ENCODE assay signal across 8 cellular contexts in genomic region chr1:169604781-169605560, GRCh38.
A peak's percentile ranks its signal among the peaks of the same experiment; 100 is the strongest.
DNase-seq lines count a peak whose midpoint lies in the region; ATAC-seq and TF ChIP-seq lines count a peak whose summit lies in the region.

No MANE protein-coding gene starts in this region.

- no peaks in the 10 kb centered on the region for H3K9me3 ChIP-seq in OCI-LY3 (ENCODE audit: insufficient read depth, low read length)

- H4K20me1 ChIP-seq in OCI-LY3 (ENCODE audit: insufficient read depth, low read length), result no peaks in the 10 kb centered on the region

- peak overlapping the region; percentile 1; the same call in 1 of the 2 replicates for H2AFZ ChIP-seq in OCI-LY3 (ENCODE audit: low read depth, low read length)

- no peak overlapping the region; the same call in 1 of the 2 replicates for H3K27ac ChIP-seq in OCI-LY3 (ENCODE audit: low read length)

- H3K27me3 Mint-ChIP-seq in nephron progenitor cell (ENCODE audit: low read depth, poor library complexity), result peaks cover 12% of the 10 kb centered on the region

- H3K4me1 Mint-ChIP-seq in nephron progenitor cell, result no peaks in the 10 kb centered on the region

- peak; percentile 38 for DNase-seq in activated effector memory CD4-positive, alpha-beta T cell treated with Interleukin-2 at 50 U/mL for 16 hours
- DNase-seq in stimulated activated CD4-positive, alpha-beta T cell treated with anti-CD3 and anti-CD28 coated beads, Interleukin-4, amount 100 ng/mL, for 24 hours, result peak; percentile 23
- no peak for DNase-seq in nephron progenitor cell
- DNase-seq in NCI-H748 treated with DMSO at 0.1 percent for 48 hours (lab: John Stamatoyannopoulos, UW), result no peak
- DNase-seq in OCI-M2 (lab: John Stamatoyannopoulos, UW; ENCODE audit: unreplicated experiment), result no peak

- H3K27me3 ChIP-seq in OCI-LY3 (ENCODE audit: low read depth, low read length), result no peaks in the 10 kb centered on the region

- H3K9ac ChIP-seq in OCI-LY3 (ENCODE audit: low read length), result peak overlapping the region; percentile 4; the same call in 1 of the 2 replicates

- ATAC-seq in GM19324 (IDR thresholded peaks at IDR 0.05; ENCODE audit: low FRiP score, unreplicated experiment) (peak; percentile 55), HG02884 (IDR thresholded peaks at IDR 0.05; ENCODE audit: unreplicated experiment) (no peak)

- H3K27ac Mint-ChIP-seq in nephron progenitor cell, result no peak overlapping the region

- H3K36me3 ChIP-seq in OCI-LY3 (replicated peaks; ENCODE audit: low read depth, low read length), result no peaks in the 10 kb centered on the region

- H3K36me3 Mint-ChIP-seq in nephron progenitor cell (ENCODE audit: low read depth), result no peaks in the 10 kb centered on the region

- H3K4me1 ChIP-seq in OCI-LY3 (ENCODE audit: low read length), result peaks cover 64% of the 10 kb centered on the region

- no peaks in the 10 kb centered on the region for H3K9me3 Mint-ChIP-seq in nephron progenitor cell

- no peaks in the 10 kb centered on the region for H3K79me2 ChIP-seq in OCI-LY3 (ENCODE audit: low read length)

- TF ChIP-seq CTCF in OCI-LY3 (IDR thresholded peaks at IDR 0.05; ENCODE audit: low read depth, low read length) (no peak), nephron progenitor cell (IDR thresholded peaks at IDR 0.05) (no peak)

- no peak overlapping the region for H3K4me3 ChIP-seq in OCI-LY3 (ENCODE audit: low read length)

- H3K4me2 ChIP-seq in OCI-LY3 (ENCODE audit: low read length), result peak overlapping the region; percentile 8

- H3K4me3 Mint-ChIP-seq in nephron progenitor cell, result no peak overlapping the region

Comparison
In these comparisons a context has a peak if more than half of its experiments do, and no peak if none do; other contexts are left out.
1. DNase-seq: peak in activated effector memory CD4-positive, alpha-beta T cell treated with Interleukin-2 at 50 U/mL for 16 hours (single experiment) and stimulated activated CD4-positive, alpha-beta T cell treated with anti-CD3 and anti-CD28 coated beads, Interleukin-4, amount 100 ng/mL, for 24 hours (single experiment); none in nephron progenitor cell (single experiment), NCI-H748 treated with DMSO at 0.1 percent for 48 hours (single experiment) and OCI-M2 (single experiment).